ENCODE assay signal across 19 cellular contexts in genomic region chr3:120339362-120339761, GRCh38. TPM values are rescaled to one million over a fixed set of nuclear protein-coding genes. Genes with fewer than 3 reads are reported as not detected.
DNase-seq lines count a peak whose midpoint lies in the region; ATAC-seq, FAIRE-seq and TF ChIP-seq lines count a peak whose summit lies in the region.
"Had no signal": no experiment of that assay in that cellular context is flagged by ENCODE, and none has a peak within 500 bp of the region (broad histone marks: within the 10 kb centered on the region; RNA-seq: fewer than 3 reads in every experiment).

No MANE protein-coding gene starts in this region.

- POLR2A ChIA-PET in HepG2 (lab: Yijun Ruan, JAX) (interaction anchor here (0.6 kb wide), 1 partner anchor 78 kb away, joined by 3 read pairs; no protein-coding TSS in a partner anchor), HEK293 (lab: Yijun Ruan, JAX) (no interaction called here), GM12878 (lab: Charles Lee) (no interaction called here)

- CTCF ChIA-PET in HepG2 (lab: Yijun Ruan, JAX; ENCODE audit: low intra/inter-chr PET ratio, low total read pairs): no interaction called here
- CTCF ChIA-PET in HEK293 (lab: Yijun Ruan, JAX): interaction anchor here (0.7 kb wide), 1 partner anchor 229 kb away, joined by 3 read pairs; no protein-coding TSS in a partner anchor
- CTCF ChIA-PET in GM12878 (lab: Yijun Ruan, JAX): no interaction called here

- RAD21 ChIA-PET in GM12878 (lab: Charles Lee; ENCODE audit: unreplicated experiment): no interaction called here

- H3K4me3 ChIP-seq in HepG2 (replicated peaks in 1 of 3; ENCODE audit: insufficient read depth in 1 of 3, low read depth in 2 of 3, low read length in 3 of 3): no peak overlapping the region
- no peak overlapping the region for H3K4me3 ChIP-seq in right lobe of liver
- H3K4me3 ChIP-seq in HEK293 (ENCODE audit: low read depth, low read length): no peak overlapping the region
- H3K4me3 ChIP-seq in GM12878: no peak overlapping the region
- H3K4me3 ChIP-seq: HAP-1 had no signal

- ATAC-seq in HepG2: no peak
- no peak for ATAC-seq in right lobe of liver
- ATAC-seq in activated T-helper 17 cell treated with anti-CD3 and anti-CD28 coated beads, Interleukin-2, amount 50 U/mL, for 72 hours (replicated peaks): no peak
- ATAC-seq in GM12878: no peak
- ATAC-seq in HG02852 (IDR thresholded peaks at IDR 0.05; ENCODE audit: unreplicated experiment): no peak

- no peak for TF ChIP-seq POLR2A in HepG2 (IDR thresholded peaks at IDR 0.05; ENCODE audit: insufficient read depth in 1 of 2, low read depth in 2 of 2, low read length in 2 of 2)
- TF ChIP-seq POLR2A in right lobe of liver (IDR thresholded peaks at IDR 0.05): no peak
- TF ChIP-seq POLR2A in GM12878 (IDR thresholded peaks at IDR 0.05; ENCODE audit: low read depth, low read length): no peak

- H3K4me3 Mint-ChIP-seq in activated T-helper 17 cell treated with anti-CD3 and anti-CD28 coated beads, Interleukin-2, amount 50 U/mL, for 72 hours: peak overlapping the region; percentile 10

- TF ChIP-seq EP300 in HepG2 (IDR thresholded peaks at IDR 0.05; ENCODE audit: low read depth in 2 of 2, low read length in 2 of 2): no peak
- no peak for TF ChIP-seq EP300 in HepG2 (CRISPR knock-in tag; IDR thresholded peaks at IDR 0.05; ENCODE audit: borderline replicate concordance)
- TF ChIP-seq EP300 in GM12878 (IDR thresholded peaks at IDR 0.05; ENCODE audit: borderline replicate concordance in 1 of 2, control insufficient read depth in 1 of 2, low read depth in 2 of 2, low read length in 2 of 2): no peak

- H3K27ac Mint-ChIP-seq in activated T-helper 17 cell treated with anti-CD3 and anti-CD28 coated beads, Interleukin-2, amount 50 U/mL, for 72 hours: peak overlapping the region; percentile 70

- FAIRE-seq in HepG2 (lab: Jason Lieb, UNC) (no peak), GM12878 (lab: Jason Lieb, UNC) (no peak)
- FAIRE-seq: GM12892 had no signal

- peaks cover 68% of the 10 kb centered on the region for H3K36me3 Mint-ChIP-seq in activated T-helper 17 cell treated with anti-CD3 and anti-CD28 coated beads, Interleukin-2, amount 50 U/mL, for 72 hours (ENCODE audit: low read depth)

- WGBS in HepG2 (ENCODE audit: low lambda C conversion rate): 96% methylated on average over 3 of the region's 3 CpGs
- 96% methylated on average over 3 of the region's 3 CpGs for WGBS in right lobe of liver (ENCODE audit: insufficient coverage, low coverage, low lambda C conversion rate, missing lambda C conversion rate)
- 100% methylated on average over 3 of the region's 3 CpGs for WGBS in GM12878 (ENCODE audit: insufficient coverage, insufficient replicate concordance, low lambda C conversion rate, missing lambda C conversion rate)

- peaks cover 30% of the 10 kb centered on the region for H3K4me1 Mint-ChIP-seq in activated T-helper 17 cell treated with anti-CD3 and anti-CD28 coated beads, Interleukin-2, amount 50 U/mL, for 72 hours

- no peak for TF ChIP-seq RAD21 in HepG2 (CRISPR knock-in tag; IDR thresholded peaks at IDR 0.05)
- TF ChIP-seq RAD21 in GM12878 (IDR thresholded peaks at IDR 0.05; ENCODE audit: insufficient read depth, low read depth, low read length): no peak

- H3K9me3 ChIP-seq in HepG2 (ENCODE audit: low read length): peaks cover 7% of the 10 kb centered on the region
- H3K9me3 ChIP-seq in right lobe of liver: no peaks in the 10 kb centered on the region
- H3K9me3 ChIP-seq in HEK293 (ENCODE audit: control insufficient read depth, insufficient read depth, low read depth, low read length): no peaks in the 10 kb centered on the region
- H3K9me3 ChIP-seq in GM12878 (replicated peaks; ENCODE audit: control insufficient read depth, insufficient read depth, low read length): peaks cover 26% of the 10 kb centered on the region
- H3K9me3 ChIP-seq: HAP-1 had no signal

- peaks cover 4% of the 10 kb centered on the region for H3K9me3 Mint-ChIP-seq in activated T-helper 17 cell treated with anti-CD3 and anti-CD28 coated beads, Interleukin-2, amount 50 U/mL, for 72 hours

- H3K9ac ChIP-seq in HepG2 (ENCODE audit: insufficient read depth, low read depth, low read length): no peak overlapping the region
- H3K9ac ChIP-seq in GM12878 (ENCODE audit: control insufficient read depth, insufficient read depth, low read length): no peak overlapping the region

- in situ Hi-C loops in HepG2 (cut with HindIII; ENCODE audit: extremely low pct_ligation_motif_present, low pct_unique_long_range_greater_than_20kb) (no loop called here), GM12878 (cut with MboI) (no loop called here)

- SMC1A ChIA-PET in GM12878 (lab: Charles Lee; ENCODE audit: uncharacterized antibody, unreplicated experiment): no interaction called here

- intact Hi-C loops in HepG2 (cut with micrococcal nuclease; ENCODE audit: unreplicated experiment) (no loop called here), right lobe of liver (cut with DNase I) (no loop called here), GM12878 (cut with micrococcal nuclease; ENCODE audit: unreplicated experiment) (no loop called here)

- no peaks in the 10 kb centered on the region for H3K27me3 ChIP-seq in HepG2 (ENCODE audit: control insufficient read depth in 1 of 2, insufficient read depth in 2 of 2, low read length in 2 of 2)
- H3K27me3 ChIP-seq in right lobe of liver: no peaks in the 10 kb centered on the region
- no peaks in the 10 kb centered on the region for H3K27me3 ChIP-seq in GM12878 (replicated peaks in 1 of 2; ENCODE audit: control insufficient read depth in 2 of 2, insufficient read depth in 2 of 2, low read length in 1 of 2)

- peaks cover 16% of the 10 kb centered on the region for H3K4me1 ChIP-seq in HepG2 (ENCODE audit: insufficient read depth, low read length)
- H3K4me1 ChIP-seq in right lobe of liver: peaks cover 0 to 5% (median 0%) of the 10 kb centered on the region in 4 donors
- no peaks in the 10 kb centered on the region for H3K4me1 ChIP-seq in HEK293 (ENCODE audit: control insufficient read depth, insufficient read depth, low read length)
- no peaks in the 10 kb centered on the region for H3K4me1 ChIP-seq in GM12878 (ENCODE audit: control insufficient read depth, insufficient read depth, low read length)

- H3K27me3 Mint-ChIP-seq in activated T-helper 17 cell treated with anti-CD3 and anti-CD28 coated beads, Interleukin-2, amount 50 U/mL, for 72 hours: no peaks in the 10 kb centered on the region
- H3K27me3 Mint-ChIP-seq: CD4-positive, alpha-beta memory T cell had no signal

- H4K20me1 ChIP-seq in HepG2 (ENCODE audit: insufficient read depth, low read length) (peaks cover 5% of the 10 kb centered on the region), GM12878 (ENCODE audit: control insufficient read depth, insufficient read depth) (no peaks in the 10 kb centered on the region; the same call in 1 of the 2 replicates)

- H3K27ac ChIP-seq in HepG2 (ENCODE audit: extremely low read length, insufficient read depth, low read length) (no peak overlapping the region), right lobe of liver (no peak overlapping the region), HEK293 (ENCODE audit: extremely low read depth, low read depth, low read length) (no peak overlapping the region), GM12878 (ENCODE audit: control insufficient read depth, insufficient read depth) (no peak overlapping the region)

- BruUV-seq in HepG2 (replicated peaks; lab: Mats Ljungman, UMichigan): no TSS peak
- BruUV-seq in GM12878 (replicated peaks; lab: Mats Ljungman, UMichigan): TSS peak; percentile 5

- no peak for DNase-seq in HepG2 (ENCODE audit: low spot score)
- DNase-seq in right lobe of liver: no peak
- no peak for DNase-seq in GM12878 (ENCODE audit: low read depth, low spot score)
- DNase-seq in NCI-H2029 (lab: John Stamatoyannopoulos, UW): no peak
- DNase-seq in SW480 (ENCODE audit: low spot score): no peak
- DNase-seq: C1 segment of cervical spinal cord; Calu3; CD4-positive, alpha-beta memory T cell; COR-L47; DMS53; DMS79 treated with DMSO at 0.1 percent for 48 hours; GF-D8; GOT3 had no signal

- H3K4me2 ChIP-seq in HepG2 (ENCODE audit: low read depth, low read length): no peak overlapping the region
- no peak overlapping the region for H3K4me2 ChIP-seq in GM12878 (ENCODE audit: control insufficient read depth, insufficient read depth)

- no peak overlapping the region for H2AFZ ChIP-seq in HepG2 (ENCODE audit: low read length)
- H2AFZ ChIP-seq in GM12878 (ENCODE audit: control insufficient read depth, low read depth, low read length): no peak overlapping the region

- TF ChIP-seq CTCF in HepG2 (CRISPR knock-in tag; IDR thresholded peaks at IDR 0.05): no peak
- no peak for TF ChIP-seq CTCF in right lobe of liver (IDR thresholded peaks at IDR 0.05)
- no peak for TF ChIP-seq CTCF in HEK293 (tag by site-specific recombination; IDR thresholded peaks at IDR 0.05)
- TF ChIP-seq CTCF in GM12878 (IDR thresholded peaks at IDR 0.05 in 2 of 3, conservative IDR thresholded peaks at IDR 0.05 in 1 of 3; ENCODE audit: control insufficient read depth in 2 of 3, extremely low read depth in 1 of 3, insufficient read depth in 1 of 3, low read depth in 3 of 3, low read length in 3 of 3): no peak

- H3K36me3 ChIP-seq in HepG2 (replicated peaks in 1 of 2; ENCODE audit: control insufficient read depth in 1 of 2, insufficient read depth in 2 of 2, low read length in 2 of 2) (peaks cover 6 to 15% of the 10 kb centered on the region in 2 experiments; a peak in 4 of 5 replicates), right lobe of liver (peaks cover 0 to 3% (median 0%) of the 10 kb centered on the region in 4 donors), HEK293 (ENCODE audit: control insufficient read depth in 2 of 2, insufficient read depth in 1 of 2, low read length in 2 of 2) (peaks cover 0 to 40% of the 10 kb centered on the region in 2 experiments; a peak in 1 of 3 replicates), GM12878 (ENCODE audit: control insufficient read depth in 2 of 2, insufficient read depth in 2 of 2, low read length in 1 of 2) (peaks cover 4 to 7% of the 10 kb centered on the region in 2 experiments; a peak in 2 of 4 replicates)

- H3K79me2 ChIP-seq in HepG2 (ENCODE audit: insufficient read depth, low read length): peaks cover 45% of the 10 kb centered on the region
- H3K79me2 ChIP-seq in GM12878 (ENCODE audit: control insufficient read depth, insufficient read depth, low read length): peaks cover 59% of the 10 kb centered on the region

RNA-seq across cellular contexts. Expression of gene LRRC58, which starts 9.8 kb away (rescaled TPM):
- total RNA-seq in HepG2 (2016; rRNA removed; fragmentation: Illumina TruSeq; extraction: Trizol): 17.3 and 28.8 TPM in 2 replicates
- total RNA-seq in HepG2 (2016; cell fraction: cytosol; rRNA removed; fragmentation: Illumina TruSeq; extraction: Trizol; ENCODE audit: low read depth): 1.2 TPM in 2 replicates
- 16.7 and 29.7 TPM in 2 replicates for total RNA-seq in HepG2 (2016; cell fraction: insoluble cytoplasmic fraction; rRNA removed; fragmentation: Illumina TruSeq; extraction: Trizol)
- total RNA-seq in HepG2 (2016; cell fraction: membrane; rRNA removed; fragmentation: Illumina TruSeq; extraction: Trizol): 7.4 and 8.9 TPM in 2 replicates
- 14.8 and 15.2 TPM in 2 replicates for total RNA-seq in HepG2 (2016; cell fraction: nucleus; rRNA removed; fragmentation: Illumina TruSeq; extraction: Trizol)
- polyA plus RNA-seq in HepG2 (2011; rRNA removed): 6.4 and 9.7 TPM in 2 replicates
- 4.2 and 5.5 TPM in 2 replicates for polyA plus RNA-seq in HepG2 (2011; cell fraction: cytosol; rRNA removed)
- polyA plus RNA-seq in HepG2 (2011; cell fraction: nucleus; rRNA removed): 2.1 and 2.3 TPM in 2 replicates
- polyA plus RNA-seq in HepG2 (2012): 7.1 and 9.0 TPM in 2 replicates
- polyA plus RNA-seq in HepG2 (2016; cell fraction: cytosol; fragmentation: Illumina TruSeq; extraction: Trizol; ENCODE audit: low read depth): 0.44 and 0.54 TPM in 2 replicates
- 23.4 and 26.0 TPM in 2 replicates for polyA plus RNA-seq in HepG2 (2016; cell fraction: insoluble cytoplasmic fraction; fragmentation: Illumina TruSeq; extraction: Trizol; ENCODE audit: low read depth)
- 2.5 and 3.4 TPM in 2 replicates for polyA plus RNA-seq in HepG2 (2016; cell fraction: membrane; fragmentation: Illumina TruSeq; extraction: Trizol; ENCODE audit: low read depth)
- polyA plus RNA-seq in HepG2 (2016; cell fraction: nucleus; fragmentation: Illumina TruSeq; extraction: Trizol; ENCODE audit: insufficient read depth, low read depth): 12.2 and 12.6 TPM in 2 replicates
- polyA minus RNA-seq in HepG2 (2011; rRNA and poly(A)+ RNA removed; ENCODE audit: low replicate concordance): 8.7 and 20.6 TPM in 2 replicates
- 13.6 and 15.7 TPM in 2 replicates for polyA minus RNA-seq in HepG2 (2011; cell fraction: cytosol; rRNA and poly(A)+ RNA removed)
- polyA minus RNA-seq in HepG2 (2011; cell fraction: nucleus; rRNA and poly(A)+ RNA removed): 15.2 and 16.4 TPM in 2 replicates
- total RNA-seq in right lobe of liver: 10 to 100 TPM in 4 of 6 experiments, 1 to 10 TPM in 2; 7.0 to 18.7 (median 10.3) TPM
- 10 to 100 TPM; 20.1 to 33.8 TPM for total RNA-seq in activated T-helper 17 cell treated with anti-CD3 and anti-CD28 coated beads, Interleukin-2, amount 50 U/mL, for 72 hours
- total RNA-seq in GM12878 (2013; cell fraction: nucleolus; rRNA removed): 32.9 and 33.4 TPM in 2 replicates
- 28.5 and 33.2 TPM in 2 replicates for total RNA-seq in GM12878 (2014; rRNA removed)
- total RNA-seq in GM12878 (2014; rRNA removed; fragmentation: Illumina TruSeq; extraction: Trizol): 28.0 and 29.5 TPM in 2 replicates
- total RNA-seq in GM12878 (2021): 17.9 and 19.7 TPM in 2 replicates
- 4.6 TPM for polyA plus RNA-seq in GM12878 (2011; ENCODE audit: low read depth)
- 29.1 and 46.8 TPM in 2 replicates for polyA plus RNA-seq in GM12878 (2011; rRNA removed)
- polyA plus RNA-seq in GM12878 (2011; cell fraction: cytosol; rRNA removed): 12.1 and 12.6 TPM in 2 replicates
- polyA plus RNA-seq in GM12878 (2011; cell fraction: nucleus; rRNA removed): 5.3 and 6.1 TPM in 2 replicates
- 9.2 and 11.3 TPM in 2 replicates for polyA plus RNA-seq in GM12878 (2012)
- polyA plus RNA-seq in GM12878 (2014; fragmentation: Illumina TruSeq; extraction: Trizol): 25.0 and 28.0 TPM in 2 replicates
- polyA plus RNA-seq in GM12878 (2014; fragmentation: Nextera tagmentation; extraction: Ambion mirVana): 1 to 10 TPM; 7.7 to 8.0 TPM
- polyA plus RNA-seq in GM12878 (2014; rRNA removed): 12.9 and 14.8 TPM in 2 replicates
- 10 to 100 TPM; 17.7 to 17.9 TPM for polyA plus RNA-seq in GM12878 (2016; fragmentation: Nextera tagmentation; extraction: Ambion mirVana)
- polyA minus RNA-seq in GM12878 (2011; rRNA and poly(A)+ RNA removed): 25.7 and 34.4 TPM in 2 replicates
- polyA minus RNA-seq in GM12878 (2011; cell fraction: cytosol; rRNA and poly(A)+ RNA removed): 13.9 and 15.2 TPM in 2 replicates
- 7.4 and 12.2 TPM in 2 replicates for polyA minus RNA-seq in GM12878 (2011; cell fraction: nucleus; rRNA and poly(A)+ RNA removed)

RNA-seq across cellular contexts. Expression of gene GPR156, which starts 54.3 kb away (rescaled TPM):
- total RNA-seq in HepG2 (2016; rRNA removed; fragmentation: Illumina TruSeq; extraction: Trizol) (not detected in 2 replicates), right lobe of liver (not detected), GM12878 (2014; rRNA removed) (0.05 TPM in 1 of 2 replicates, not detected in the other), GM12878 (2014; rRNA removed; fragmentation: Illumina TruSeq; extraction: Trizol) (0.09 and 0.14 TPM in 2 replicates), GM12878 (2021) (0.08 TPM in 1 of 2 replicates, not detected in the other)
- total RNA-seq in HepG2 (2016; cell fraction: cytosol; rRNA removed; fragmentation: Illumina TruSeq; extraction: Trizol; ENCODE audit: low read depth): not detected in 2 replicates
- total RNA-seq in HepG2 (2016; cell fraction: insoluble cytoplasmic fraction; rRNA removed; fragmentation: Illumina TruSeq; extraction: Trizol): not detected in 2 replicates
- total RNA-seq in HepG2 (2016; cell fraction: membrane; rRNA removed; fragmentation: Illumina TruSeq; extraction: Trizol): not detected in 2 replicates
- total RNA-seq in HepG2 (2016; cell fraction: nucleus; rRNA removed; fragmentation: Illumina TruSeq; extraction: Trizol): not detected in 2 replicates
- polyA plus RNA-seq in HepG2 (2011; rRNA removed) (0.03 TPM in 1 of 2 replicates, not detected in the other), GM12878 (2011; rRNA removed) (not detected in 2 replicates), GM12878 (2014; fragmentation: Illumina TruSeq; extraction: Trizol) (0.15 TPM in 1 of 2 replicates, not detected in the other), GM12878 (2014; fragmentation: Nextera tagmentation; extraction: Ambion mirVana) (not detected), GM12878 (2014; rRNA removed) (0.13 TPM in 1 of 2 replicates, not detected in the other), GM12878 (2016; fragmentation: Nextera tagmentation; extraction: Ambion mirVana) (not detected)
- polyA plus RNA-seq in HepG2 (2011; cell fraction: cytosol; rRNA removed): 0.01 TPM in 1 of 2 replicates, not detected in the other
- 0.05 and 0.14 TPM in 2 replicates for polyA plus RNA-seq in HepG2 (2011; cell fraction: nucleus; rRNA removed)
- polyA plus RNA-seq in HepG2 (2012): not detected in 2 replicates
- not detected in 2 replicates for polyA plus RNA-seq in HepG2 (2016; cell fraction: cytosol; fragmentation: Illumina TruSeq; extraction: Trizol; ENCODE audit: low read depth)
- not detected in 2 replicates for polyA plus RNA-seq in HepG2 (2016; cell fraction: insoluble cytoplasmic fraction; fragmentation: Illumina TruSeq; extraction: Trizol; ENCODE audit: low read depth)
- not detected in 2 replicates for polyA plus RNA-seq in HepG2 (2016; cell fraction: membrane; fragmentation: Illumina TruSeq; extraction: Trizol; ENCODE audit: low read depth)
- polyA plus RNA-seq in HepG2 (2016; cell fraction: nucleus; fragmentation: Illumina TruSeq; extraction: Trizol; ENCODE audit: insufficient read depth, low read depth): not detected in 2 replicates
- polyA minus RNA-seq in HepG2 (2011; rRNA and poly(A)+ RNA removed; ENCODE audit: low replicate concordance): 0.14 and 1.3 TPM in 2 replicates
- not detected in 2 replicates for polyA minus RNA-seq in HepG2 (2011; cell fraction: cytosol; rRNA and poly(A)+ RNA removed)
- 0.26 TPM in 1 of 2 replicates, not detected in the other for polyA minus RNA-seq in HepG2 (2011; cell fraction: nucleus; rRNA and poly(A)+ RNA removed)
- total RNA-seq in activated T-helper 17 cell treated with anti-CD3 and anti-CD28 coated beads, Interleukin-2, amount 50 U/mL, for 72 hours: under 1 TPM in 1 of 2 donors, not detected in 1; 0.24 TPM
- total RNA-seq in GM12878 (2013; cell fraction: nucleolus; rRNA removed): 0.15 TPM in 1 of 2 replicates, not detected in the other
- not detected for polyA plus RNA-seq in GM12878 (2011; ENCODE audit: low read depth)
- polyA plus RNA-seq in GM12878 (2011; cell fraction: cytosol; rRNA removed): 0.03 and 0.04 TPM in 2 replicates
- polyA plus RNA-seq in GM12878 (2011; cell fraction: nucleus; rRNA removed): 0.10 and 0.12 TPM in 2 replicates
- polyA plus RNA-seq in GM12878 (2012): not detected in 2 replicates
- polyA minus RNA-seq in GM12878 (2011; rRNA and poly(A)+ RNA removed): 0.29 TPM in 1 of 2 replicates, not detected in the other
- not detected in 2 replicates for polyA minus RNA-seq in GM12878 (2011; cell fraction: cytosol; rRNA and poly(A)+ RNA removed)
- 0.12 TPM in 1 of 2 replicates, not detected in the other for polyA minus RNA-seq in GM12878 (2011; cell fraction: nucleus; rRNA and poly(A)+ RNA removed)
- total RNA-seq: CD4-positive, alpha-beta memory T cell; G401 had no signal
- polyA plus RNA-seq: CD4-positive, alpha-beta memory T cell had no signal

Comparison
In these comparisons a context has a peak if more than half of its experiments do, and no peak if none do; other contexts are left out.
1. Of the 63 proteins assayed by ChIP-seq in both HepG2 and HEK293: peak only in HepG2: none; only in HEK293: SETDB1; in both: none; in neither: 62.